In genomic region chr12:26114720-26115406, GRCh38 we compare ENCODE assay signal across 8 cellular contexts. TPM values are rescaled to one million over a fixed set of nuclear protein-coding genes. Genes with fewer than 3 reads are reported as not detected.
DNase-seq lines count a peak whose midpoint lies in the region; TF ChIP-seq lines count a peak whose summit lies in the region.

No MANE protein-coding gene starts in this region.

- CTCF ChIA-PET in CD4-positive, alpha-beta memory T cell (lab: Charles Lee; ENCODE audit: partially characterized antibody), result interaction anchor here (0.9 to 2.1 kb wide), 6 partner anchors 9 to 21 kb away, joined by 3 to 7 read pairs (median 3); no protein-coding TSS in a partner anchor
- CTCF ChIA-PET in PC-9 (lab: Charles Lee), result interaction anchor here (0.5 to 1.4 kb wide), 3 partner anchors 18 to 82 kb away, joined by 3 to 5 read pairs (median 5); no protein-coding TSS in a partner anchor

- H3K4me3 ChIP-seq in CD4-positive, alpha-beta memory T cell (ENCODE audit: low read length in 2 of 2), result peak overlapping the region in 1 of 2 donors; percentile 30
- peak overlapping the region; percentile 57; the same call in 1 of the 2 replicates for H3K4me3 ChIP-seq in PC-9
- peak overlapping the region; percentile 59 to 62 for H3K4me3 ChIP-seq in neutrophil (ENCODE audit: low read depth in 1 of 2, low read length in 1 of 2)

- intact Hi-C loops in CD4-positive, alpha-beta memory T cell (cut with micrococcal nuclease), result loop anchor here (1.0 to 5.0 kb wide), 3 partner anchors 8 to 907 kb away; partner anchors contain the start of genes ITPR2 and MED21
- intact Hi-C loops in PC-9 (cut with micrococcal nuclease; ENCODE audit: unreplicated experiment), result loop anchor here (1.0 to 10.0 kb wide), 7 partner anchors 10 to 1220 kb away; partner anchors contain the start of genes BHLHE41, BMAL2, RASSF8 and TM7SF3

- no peak overlapping the region for H3K27ac ChIP-seq in CD4-positive, alpha-beta memory T cell (ENCODE audit: low read depth, low read length)
- H3K27ac ChIP-seq in PC-9 (peak overlapping the region; percentile 93), epithelial cell of prostate (peak overlapping the region; percentile 67), neutrophil (no peak overlapping the region)

- peaks cover 69% of the 10 kb centered on the region for H3F3A ChIP-seq in PC-9 (ENCODE audit: insufficient read depth, low read depth)

- peak overlapping the region in 5 of 7 donors; percentile 52 to 76 (median 67) for H3K27ac Mint-ChIP-seq in CD4-positive, alpha-beta memory T cell

- H2AFZ ChIP-seq in PC-9, result peak overlapping the region; percentile 57; the same call in 1 of the 2 replicates

- H3K36me3 ChIP-seq in CD4-positive, alpha-beta memory T cell (ENCODE audit: insufficient read depth, low read length), result no peaks in the 10 kb centered on the region
- no peaks in the 10 kb centered on the region; the same call in 1 of the 2 replicates for H3K36me3 ChIP-seq in PC-9 (ENCODE audit: low read depth)
- H3K36me3 ChIP-seq in neutrophil, result no peaks in the 10 kb centered on the region

- H3K4me1 Mint-ChIP-seq in CD4-positive, alpha-beta memory T cell, result peaks cover 4 to 12% (median 8%) of the 10 kb centered on the region in 4 donors

- no peaks in the 10 kb centered on the region for H3K9me3 Mint-ChIP-seq in CD4-positive, alpha-beta memory T cell

- H4K20me1 ChIP-seq in PC-9 (ENCODE audit: insufficient read depth), result no peaks in the 10 kb centered on the region

- no peak for TF ChIP-seq CTCF in PC-9 (conservative IDR thresholded peaks at IDR 0.05)
- TF ChIP-seq CTCF in neutrophil (IDR thresholded peaks at IDR 0.05), result no peak

- DNase-seq in CD4-positive, alpha-beta memory T cell, result no peak
- DNase-seq in PC-9 (no peak), epithelial cell of prostate (ENCODE audit: low read depth, low spot score) (no peak), EL (no peak), NCI-H2081 treated with DMSO at 0.1 percent for 48 hours (lab: John Stamatoyannopoulos, UW) (no peak), dedifferentiated amniotic fluid mesenchymal stem cell (ENCODE audit: extremely low spot score) (no peak)
- no peak for DNase-seq in effector CD8-positive, alpha-beta T cell (lab: John Stamatoyannopoulos, UW)

- peaks cover 40 to 48% of the 10 kb centered on the region in 2 donors for H3K27me3 Mint-ChIP-seq in CD4-positive, alpha-beta memory T cell

- H3K4me1 ChIP-seq in CD4-positive, alpha-beta memory T cell (ENCODE audit: insufficient read depth, low read length), result peaks cover 14% of the 10 kb centered on the region
- H3K4me1 ChIP-seq in PC-9 (replicated peaks; ENCODE audit: insufficient read depth) (peaks cover 68% of the 10 kb centered on the region), neutrophil (ENCODE audit: control insufficient read depth in 1 of 2, insufficient read depth in 1 of 2, low read depth in 1 of 2, low read length in 1 of 2) (peaks cover 12 to 16% of the 10 kb centered on the region in 2 experiments)

- H3K36me3 Mint-ChIP-seq in CD4-positive, alpha-beta memory T cell, result no peaks in the 10 kb centered on the region

- POLR2A ChIA-PET in CD4-positive, alpha-beta memory T cell (lab: Charles Lee; ENCODE audit: partially characterized antibody), result interaction anchor here (1.0 to 1.4 kb wide), 3 partner anchors 8 to 1130 kb away, joined by 3 to 4 read pairs (median 3); partner anchors contain the start of gene STK38L
- POLR2A ChIA-PET in PC-9 (lab: Charles Lee; ENCODE audit: unreplicated experiment), result interaction anchor here (0.5 to 1.0 kb wide), 8 partner anchors 10 to 947 kb away, joined by 3 to 15 read pairs (median 7); partner anchors contain the start of genes BHLHE41 and ITPR2

- peak overlapping the region; percentile 69 to 85 (median 78) for H3K4me3 Mint-ChIP-seq in CD4-positive, alpha-beta memory T cell

- H3K4me2 ChIP-seq in PC-9, result peak overlapping the region; percentile 90

- H3K9me2 ChIP-seq in PC-9 (ENCODE audit: insufficient read depth), result no peaks in the 10 kb centered on the region

- H3K27me3 ChIP-seq in CD4-positive, alpha-beta memory T cell (ENCODE audit: insufficient read depth, low read length), result peaks cover 9% of the 10 kb centered on the region
- H3K27me3 ChIP-seq in PC-9 (ENCODE audit: insufficient read depth, low read depth) (no peaks in the 10 kb centered on the region), neutrophil (peaks cover 81% of the 10 kb centered on the region)

- BruUV-seq in PC-9 (replicated peaks; lab: Mats Ljungman, UMichigan), result TSS peak; percentile 74

- no peaks in the 10 kb centered on the region for H3K9me3 ChIP-seq in CD4-positive, alpha-beta memory T cell (ENCODE audit: control insufficient read depth in 1 of 2, low read length in 2 of 2)
- H3K9me3 ChIP-seq in PC-9 (ENCODE audit: insufficient read depth, low read depth) (no peaks in the 10 kb centered on the region), neutrophil (no peaks in the 10 kb centered on the region)

- H3K79me2 ChIP-seq in PC-9 (ENCODE audit: low read depth), result peaks cover 14% of the 10 kb centered on the region

RNA-seq across cellular contexts. Expression of gene BHLHE41, which starts 10.0 kb away (rescaled TPM):
- total RNA-seq in CD4-positive, alpha-beta memory T cell, result under 1 TPM; 0.20 to 0.55 TPM
- polyA plus RNA-seq in CD4-positive, alpha-beta memory T cell, result not detected
- total RNA-seq in PC-9 (2021), result 30.0 and 57.1 TPM in 2 replicates

Comparison
In these comparisons a context has a peak if more than half of its experiments do, and no peak if none do; other contexts are left out.
1. H3K27ac ChIP-seq: peak in PC-9 (single experiment) and epithelial cell of prostate (single experiment); none in CD4-positive, alpha-beta memory T cell (single experiment) and neutrophil (single experiment).
2. RNA of gene BHLHE41, which starts 10.0 kb away (total RNA-seq): 30.0 to 57.1 TPM in PC-9; 0.20 to 0.55 TPM in CD4-positive, alpha-beta memory T cell; every median in the first group is over 10 times any median in the second.